29 cellular contexts compared by ENCODE assay signal in genomic region chr12:92007787-92008186, GRCh38.
A peak's percentile ranks its signal among the peaks of the same experiment; 100 is the strongest.
DNase-seq lines count a peak whose midpoint lies in the region; ATAC-seq, FAIRE-seq and TF ChIP-seq lines count a peak whose summit lies in the region.
"Had no signal": no experiment of that assay in that cellular context is flagged by ENCODE, and none has a peak within 500 bp of the region (broad histone marks: within the 10 kb centered on the region; RNA-seq: fewer than 3 reads in every experiment).

No MANE protein-coding gene starts in this region.

- no peak for DNase-seq in activated naive CD8-positive, alpha-beta T cell treated with anti-CD3 and anti-CD28 coated beads, Interleukin-2, amount 10 ng/mL, durations not matched to agents 7 days and 5 days
- DNase-seq in activated naive CD8-positive, alpha-beta T cell treated with anti-CD3 and anti-CD28 coated beads, Interleukin-2, amount 50 U/mL, for 24 hours: no peak
- peak; percentile 46 for DNase-seq in NCI-H1417 treated with DMSO at 0.1 percent for 48 hours (lab: John Stamatoyannopoulos, UW)
- peak; percentile 29 for DNase-seq in WTC11 (ENCODE audit: low spot score)
- no peak for DNase-seq in GM12891 (ENCODE audit: insufficient read length, low spot score)
- no peak for DNase-seq in right atrium auricular region (ENCODE audit: low spot score)
- DNase-seq: activated B cell treated with CpG ODN at 0.5 μM for 24 hours; activated CD4-positive, alpha-beta T cell treated with anti-CD3 and anti-CD28 coated beads, Interleukin-2, amount 50 U/mL, for 1 hour; activated gamma-delta T cell treated with Interleukin-2 at 50 U/mL for 16 hours; activated T-cell treated with anti-CD3 and anti-CD28 coated beads, Interleukin-2, amount 50 U/mL, for 4 hours; amniotic stem cell; brain microvascular endothelial cell; COR-L47; DND-41; GOT3; IMR-90; natural killer cell; NCI-H1092 treated with DMSO at 0.1 percent for 48 hours; NCI-H524 treated with DMSO at 0.1 percent for 48 hours; Peyer's patch; SIG-M5; SW 1271; T1000 had no signal

- no peaks in the 10 kb centered on the region for H3K27me3 Mint-ChIP-seq in activated naive CD8-positive, alpha-beta T cell treated with anti-CD3 and anti-CD28 coated beads, Interleukin-2, amount 10 ng/mL, durations not matched to agents 7 days and 5 days
- no peaks in the 10 kb centered on the region for H3K27me3 Mint-ChIP-seq in activated naive CD8-positive, alpha-beta T cell treated with anti-CD3 and anti-CD28 coated beads, Interleukin-2, amount 50 U/mL, for 24 hours
- H3K27me3 Mint-ChIP-seq in WTC11 (ENCODE audit: low read depth): no peaks in the 10 kb centered on the region
- H3K27me3 Mint-ChIP-seq: activated B cell treated with CpG ODN at 0.5 μM for 24 hours; stimulated activated naive CD8-positive, alpha-beta T cell treated with anti-CD3 and anti-CD28 coated beads, Interleukin-15, Interleukin-2, amounts not matched to agents 100 ng/mL and 50 ng/mL, for 24 hours had no signal

- peaks cover 6% of the 10 kb centered on the region for H3K36me3 Mint-ChIP-seq in activated naive CD8-positive, alpha-beta T cell treated with anti-CD3 and anti-CD28 coated beads, Interleukin-2, amount 10 ng/mL, durations not matched to agents 7 days and 5 days
- peaks cover 4% of the 10 kb centered on the region for H3K36me3 Mint-ChIP-seq in activated naive CD8-positive, alpha-beta T cell treated with anti-CD3 and anti-CD28 coated beads, Interleukin-2, amount 50 U/mL, for 24 hours (ENCODE audit: low read depth)
- H3K36me3 Mint-ChIP-seq in WTC11: no peaks in the 10 kb centered on the region
- H3K36me3 Mint-ChIP-seq: mesothelial cell of epicardium, natural killer cell had no signal

- CTCF ChIA-PET in WTC11 (lab: Charles Lee): no interaction called here

- H3K4me3 Mint-ChIP-seq in activated naive CD8-positive, alpha-beta T cell treated with anti-CD3 and anti-CD28 coated beads, Interleukin-2, amount 10 ng/mL, durations not matched to agents 7 days and 5 days: no peak overlapping the region
- no peak overlapping the region for H3K4me3 Mint-ChIP-seq in activated naive CD8-positive, alpha-beta T cell treated with anti-CD3 and anti-CD28 coated beads, Interleukin-2, amount 50 U/mL, for 24 hours
- no peak overlapping the region for H3K4me3 Mint-ChIP-seq in WTC11
- H3K4me3 Mint-ChIP-seq: activated B cell treated with CpG ODN at 0.5 μM for 24 hours; activated T-cell treated with anti-CD3 and anti-CD28 coated beads, Interleukin-2, amount 50 U/mL, for 4 hours; mesothelial cell of epicardium; natural killer cell; stimulated activated naive CD8-positive, alpha-beta T cell treated with anti-CD3 and anti-CD28 coated beads, Interleukin-15, Interleukin-2, amounts not matched to agents 100 ng/mL and 50 ng/mL, for 24 hours had no signal

- H3K4me1 ChIP-seq in right atrium auricular region: peaks cover 0 to 24% of the 10 kb centered on the region in 2 donors
- H3K4me1 ChIP-seq: Peyer's patch had no signal

- no peak for TF ChIP-seq POLR2A in GM12891 (IDR thresholded peaks at IDR 0.05; ENCODE audit: low read depth, low read length)

- no peak overlapping the region for H3K4me3 ChIP-seq in right atrium auricular region
- H3K4me3 ChIP-seq: Peyer's patch, skin epidermis had no signal

- H3K4me1 Mint-ChIP-seq in activated naive CD8-positive, alpha-beta T cell treated with anti-CD3 and anti-CD28 coated beads, Interleukin-2, amount 10 ng/mL, durations not matched to agents 7 days and 5 days: peaks cover 12% of the 10 kb centered on the region
- H3K4me1 Mint-ChIP-seq in activated naive CD8-positive, alpha-beta T cell treated with anti-CD3 and anti-CD28 coated beads, Interleukin-2, amount 50 U/mL, for 24 hours: peaks cover 48% of the 10 kb centered on the region
- peaks cover 16% of the 10 kb centered on the region for H3K4me1 Mint-ChIP-seq in WTC11

- H3K9me3 ChIP-seq in right atrium auricular region: no peaks in the 10 kb centered on the region
- H3K9me3 ChIP-seq: Peyer's patch had no signal

- FAIRE-seq in GM12891 (lab: Jason Lieb, UNC): no peak
- FAIRE-seq: keratinocyte had no signal

- H3K36me3 ChIP-seq in right atrium auricular region: no peaks in the 10 kb centered on the region
- H3K36me3 ChIP-seq: brain microvascular endothelial cell, Peyer's patch had no signal

- no peaks in the 10 kb centered on the region for H3K27me3 ChIP-seq in right atrium auricular region
- H3K27me3 ChIP-seq: brain microvascular endothelial cell, Peyer's patch had no signal

- POLR2A ChIA-PET in activated naive CD8-positive, alpha-beta T cell treated with anti-CD3 and anti-CD28 coated beads, Interleukin-2, amount 10 ng/mL, durations not matched to agents 7 days and 5 days (lab: Charles Lee): interaction anchor here (0.8 kb wide), 1 partner anchor 127 kb away, joined by 3 read pairs; no protein-coding TSS in a partner anchor
- POLR2A ChIA-PET in WTC11 (lab: Charles Lee): interaction anchor here (0.7 kb wide), 1 partner anchor 467 kb away, joined by 10 read pairs; no protein-coding TSS in a partner anchor

- no peak for ATAC-seq in activated naive CD8-positive, alpha-beta T cell treated with anti-CD3 and anti-CD28 coated beads, Interleukin-2, amount 10 ng/mL, durations not matched to agents 7 days and 5 days (ENCODE audit: low read depth)
- ATAC-seq in activated naive CD8-positive, alpha-beta T cell treated with anti-CD3 and anti-CD28 coated beads, Interleukin-2, amount 50 U/mL, for 24 hours: no peak
- peak; percentile 51 for ATAC-seq in WTC11
- no peak for ATAC-seq in GM19328 (IDR thresholded peaks at IDR 0.05; ENCODE audit: unreplicated experiment)
- ATAC-seq: activated T-cell treated with anti-CD3 and anti-CD28 coated beads, Interleukin-2, amount 50 U/mL, for 4 hours; natural killer cell had no signal

- peaks cover 3% of the 10 kb centered on the region for H3K9me3 Mint-ChIP-seq in activated naive CD8-positive, alpha-beta T cell treated with anti-CD3 and anti-CD28 coated beads, Interleukin-2, amount 10 ng/mL, durations not matched to agents 7 days and 5 days
- peaks cover 10% of the 10 kb centered on the region for H3K9me3 Mint-ChIP-seq in activated naive CD8-positive, alpha-beta T cell treated with anti-CD3 and anti-CD28 coated beads, Interleukin-2, amount 50 U/mL, for 24 hours
- H3K9me3 Mint-ChIP-seq in WTC11: peaks cover under 1% of the 10 kb centered on the region; the same call in 1 of the 2 replicates
- H3K9me3 Mint-ChIP-seq: activated B cell treated with CpG ODN at 0.5 μM for 24 hours, mesothelial cell of epicardium, natural killer cell had no signal

- H3K27ac Mint-ChIP-seq in activated naive CD8-positive, alpha-beta T cell treated with anti-CD3 and anti-CD28 coated beads, Interleukin-2, amount 10 ng/mL, durations not matched to agents 7 days and 5 days: peak overlapping the region; percentile 35
- H3K27ac Mint-ChIP-seq in activated naive CD8-positive, alpha-beta T cell treated with anti-CD3 and anti-CD28 coated beads, Interleukin-2, amount 50 U/mL, for 24 hours: no peak overlapping the region
- H3K27ac Mint-ChIP-seq in WTC11: no peak overlapping the region
- H3K27ac Mint-ChIP-seq: activated B cell treated with CpG ODN at 0.5 μM for 24 hours; mesothelial cell of epicardium; natural killer cell; stimulated activated naive CD8-positive, alpha-beta T cell treated with anti-CD3 and anti-CD28 coated beads, Interleukin-15, Interleukin-2, amounts not matched to agents 100 ng/mL and 50 ng/mL, for 24 hours had no signal

- H3K27ac ChIP-seq in right atrium auricular region: no peak overlapping the region
- H3K27ac ChIP-seq: brain microvascular endothelial cell, epithelial cell of prostate, Peyer's patch, skin epidermis had no signal

- TF ChIP-seq CTCF in WTC11 (IDR thresholded peaks at IDR 0.05) (no peak), right atrium auricular region (IDR thresholded peaks at IDR 0.05) (no peak)

TF ChIP-seq in WTC11, 78 proteins besides CTCF, POLR2A, EP300 and RAD21 (continues in another document):
- TF ChIP-seq JUN (CRISPR knock-in tag; IDR thresholded peaks at IDR 0.05) (no peak), FOXJ3 (CRISPR knock-in tag; IDR thresholded peaks at IDR 0.05; ENCODE audit: borderline replicate concordance) (no peak), IRF2 (CRISPR knock-in tag; IDR thresholded peaks at IDR 0.05; ENCODE audit: borderline replicate concordance, low read depth) (no peak), CREB1 (CRISPR knock-in tag; IDR thresholded peaks at IDR 0.05) (no peak), ZNF396 (CRISPR knock-in tag; IDR thresholded peaks at IDR 0.05; ENCODE audit: borderline replicate concordance) (no peak)

TF ChIP-seq in GM12891, 5 proteins besides CTCF, POLR2A, EP300 and RAD21:
- TF ChIP-seq PAX5 (IDR thresholded peaks at IDR 0.05; ENCODE audit: insufficient read depth, low read length, severe bottlenecking): no peak

Comparison
In these comparisons a context has a peak if more than half of its experiments do, and no peak if none do; other contexts are left out.
1. DNase-seq: peak in NCI-H1417 treated with DMSO at 0.1 percent for 48 hours (single experiment) and WTC11 (single experiment); none in activated naive CD8-positive, alpha-beta T cell treated with anti-CD3 and anti-CD28 coated beads, Interleukin-2, amount 10 ng/mL, durations not matched to agents 7 days and 5 days (single experiment), activated naive CD8-positive, alpha-beta T cell treated with anti-CD3 and anti-CD28 coated beads, Interleukin-2, amount 50 U/mL, for 24 hours (single experiment), GM12891 (single experiment) and right atrium auricular region (single experiment).